Comparison of ENCODE assay signal across 11 cellular contexts in genomic region chr10:102327002-102327401, GRCh38.
"Had no signal": no experiment of that assay in that cellular context is flagged by ENCODE, and none has a peak within 500 bp of the region (broad histone marks: within the 10 kb centered on the region; RNA-seq: fewer than 3 reads in every experiment).

No MANE protein-coding gene starts in this region.

- H3K4me3 ChIP-seq: dorsolateral prefrontal cortex, pancreas had no signal

- H3K36me3 ChIP-seq: pancreas had no signal

- H3K9me3 ChIP-seq: pancreas had no signal

- DNase-seq: activated CD4-positive, alpha-beta memory T cell treated with anti-CD3 and anti-CD28 coated beads, Interleukin-2, amount 10 ng/mL, durations not matched to agents 7 days and 5 days; activated gamma-delta T cell treated with Interleukin-2 at 50 U/mL for 16 hours; activated naive CD8-positive, alpha-beta T cell treated with anti-CD3 and anti-CD28 coated beads for 36 hours; activated T-cell treated with anti-CD3 and anti-CD28 coated beads, Interleukin-2, amount 50 U/mL, for 72 hours; dorsolateral prefrontal cortex; left colon; pancreas; stimulated activated CD4-positive, alpha-beta T cell treated with anti-CD3 and anti-CD28 coated beads, Interleukin-15, amount 100 ng/mL, for 24 hours; stimulated activated CD4-positive, alpha-beta T cell treated with anti-CD3 and anti-CD28 coated beads, Interleukin-4, amount 100 ng/mL, for 24 hours; T-helper 9 cell had no signal

- H3K27me3 ChIP-seq: dorsolateral prefrontal cortex, pancreas had no signal

- ATAC-seq: activated T-cell treated with anti-CD3 and anti-CD28 coated beads, Interleukin-2, amount 50 U/mL, for 72 hours; esophagus mucosa; left colon had no signal
